ENCODE assay signal across 15 cellular contexts in genomic region chr12:118302053-118302452, GRCh38.
DNase-seq lines count a peak whose midpoint lies in the region; ATAC-seq and TF ChIP-seq lines count a peak whose summit lies in the region.
"Had no signal": no experiment of that assay in that cellular context is flagged by ENCODE, and none has a peak within 500 bp of the region (broad histone marks: within the 10 kb centered on the region; RNA-seq: fewer than 3 reads in every experiment).

No MANE protein-coding gene starts in this region.

- intact Hi-C loops in lower leg skin (cut with DNase I; ENCODE audit: low total_unique reads): no loop called here

- POLR2A ChIA-PET in CD8-positive, alpha-beta memory T cell (lab: Charles Lee): no interaction called here

- H3K4me3 Mint-ChIP-seq in CD8-positive, alpha-beta memory T cell: peak overlapping the region in 1 of 7 donors; percentile 38
- H3K4me3 Mint-ChIP-seq: activated T-cell treated with anti-CD3 and anti-CD28 coated beads, Interleukin-2, amount 50 U/mL, for 4 hours had no signal

- H3K27me3 ChIP-seq in CD8-positive, alpha-beta memory T cell (ENCODE audit: insufficient read depth, low read length, poor library complexity, severe bottlenecking): no peaks in the 10 kb centered on the region
- H3K27me3 ChIP-seq: BLaER1 treated with 17β-estradiol and CSF1 and Interleukin-3, amounts not matched to agents 10 nM and 100 nM; cardiac muscle cell; pancreas; stomach had no signal

- no peaks in the 10 kb centered on the region for H3K9me3 ChIP-seq in CD8-positive, alpha-beta memory T cell (ENCODE audit: low read length)
- H3K9me3 ChIP-seq: BLaER1 treated with 17β-estradiol and CSF1 and Interleukin-3, amounts not matched to agents 10 nM and 100 nM; pancreas; stomach had no signal

- H3K4me1 Mint-ChIP-seq in CD8-positive, alpha-beta memory T cell: peaks cover 44 to 65% (median 63%) of the 10 kb centered on the region in 3 donors

- DNase-seq in CD8-positive, alpha-beta memory T cell: no peak
- DNase-seq in HPDE6-E6E7 (ENCODE audit: extremely low spot score): peak; percentile 43
- DNase-seq in astrocyte of the hippocampus (ENCODE audit: low read depth, low spot score): peak; percentile 10
- peak; percentile 59 for DNase-seq in kidney tubule cell (ENCODE audit: low spot score)
- no peak for DNase-seq in lower leg skin (ENCODE audit: low spot score in 2 of 2)
- DNase-seq: activated T-cell treated with anti-CD3 and anti-CD28 coated beads, Interleukin-2, amount 50 U/mL, for 4 hours; pancreas; stimulated activated CD4-positive, alpha-beta T cell treated with anti-CD3 and anti-CD28 coated beads, Interleukin-2, amount 100 ng/mL, for 24 hours; stomach; WERI-Rb-1 had no signal

- TF ChIP-seq CTCF in lower leg skin (IDR thresholded peaks at IDR 0.05): no peak

- TF ChIP-seq POLR2A in lower leg skin (IDR thresholded peaks at IDR 0.05): no peak

- no peaks in the 10 kb centered on the region for H3K36me3 ChIP-seq in CD8-positive, alpha-beta memory T cell (ENCODE audit: insufficient read depth, low read length)
- H3K36me3 ChIP-seq: cardiac muscle cell, pancreas, stomach, WERI-Rb-1 had no signal

- H3K27ac ChIP-seq in CD8-positive, alpha-beta memory T cell (ENCODE audit: low read depth, low read length): no peak overlapping the region
- H3K27ac ChIP-seq: BLaER1 treated with 17β-estradiol and CSF1 and Interleukin-3, amounts not matched to agents 10 nM and 100 nM; cardiac muscle cell; pancreas; stomach; WERI-Rb-1 had no signal

- no peak overlapping the region for H3K4me3 ChIP-seq in CD8-positive, alpha-beta memory T cell (ENCODE audit: low read length)
- no peak overlapping the region for H3K4me3 ChIP-seq in lower leg skin (ENCODE audit: low read depth, poor library complexity, severe bottlenecking)
- H3K4me3 ChIP-seq: BLaER1 treated with 17β-estradiol and CSF1 and Interleukin-3, amounts not matched to agents 10 nM and 100 nM; cardiac muscle cell; pancreas; stomach had no signal

- H3K4me1 ChIP-seq in CD8-positive, alpha-beta memory T cell (ENCODE audit: insufficient read depth, low read length): peaks cover 3% of the 10 kb centered on the region

- H3K9me3 Mint-ChIP-seq in CD8-positive, alpha-beta memory T cell: no peaks in the 10 kb centered on the region
- H3K9me3 Mint-ChIP-seq: activated T-cell treated with anti-CD3 and anti-CD28 coated beads, Interleukin-2, amount 50 U/mL, for 4 hours had no signal

- H3K27me3 Mint-ChIP-seq in CD8-positive, alpha-beta memory T cell: no peaks in the 10 kb centered on the region

- H3K36me3 Mint-ChIP-seq in CD8-positive, alpha-beta memory T cell: peaks cover 0 to 12% (median 5%) of the 10 kb centered on the region in 3 donors

- no peak for ATAC-seq in GM19395 (IDR thresholded peaks at IDR 0.05; ENCODE audit: unreplicated experiment)
- no peak for ATAC-seq in GM21529 (IDR thresholded peaks at IDR 0.05; ENCODE audit: unreplicated experiment)
- ATAC-seq in HG03571 (IDR thresholded peaks at IDR 0.05; ENCODE audit: unreplicated experiment): no peak
- ATAC-seq: activated T-cell treated with anti-CD3 and anti-CD28 coated beads, Interleukin-2, amount 50 U/mL, for 4 hours had no signal

- H3K27ac Mint-ChIP-seq in CD8-positive, alpha-beta memory T cell: peak overlapping the region in 5 of 8 donors; percentile 17 to 85 (median 39)

- CTCF ChIA-PET in CD8-positive, alpha-beta memory T cell (lab: Charles Lee): no interaction called here

Comparison
In these comparisons a context has a peak if more than half of its experiments do, and no peak if none do; other contexts are left out.
1. DNase-seq: peak in HPDE6-E6E7 (single experiment), astrocyte of the hippocampus (single experiment) and kidney tubule cell (single experiment); none in CD8-positive, alpha-beta memory T cell (0 of 5) and lower leg skin (0 of 2).